13 cellular contexts compared by ENCODE assay signal in genomic region chr18:58505181-58505580, GRCh38.
A peak's percentile ranks its signal among the peaks of the same experiment; 100 is the strongest.
DNase-seq lines count a peak whose midpoint lies in the region; ATAC-seq, FAIRE-seq and TF ChIP-seq lines count a peak whose summit lies in the region.
"Had no signal": no experiment of that assay in that cellular context is flagged by ENCODE, and none has a peak within 500 bp of the region (broad histone marks: within the 10 kb centered on the region; RNA-seq: fewer than 3 reads in every experiment).

No MANE protein-coding gene starts in this region.

- H4K20me1 ChIP-seq in H1 (replicated peaks in 1 of 2; ENCODE audit: control insufficient read depth in 1 of 2, insufficient read depth in 2 of 2, low read length in 2 of 2): no peaks in the 10 kb centered on the region

- H3K18ac ChIP-seq in H1 (ENCODE audit: extremely low read depth, low read length): peak overlapping the region; percentile 51; the same call in 1 of the 2 replicates

- peaks cover 2% of the 10 kb centered on the region for H3K23me2 ChIP-seq in H1 (ENCODE audit: low read depth, low read length)

- no peaks in the 10 kb centered on the region; a peak in 1 of 8 replicates for H3K36me3 ChIP-seq in H1 (ENCODE audit: control insufficient read depth in 2 of 4, insufficient read depth in 4 of 4, low read length in 3 of 4)

- H3K79me2 ChIP-seq in H1 (ENCODE audit: control insufficient read depth in 1 of 2, insufficient read depth in 2 of 2, low read length in 2 of 2): no peaks in the 10 kb centered on the region

- H3K79me1 ChIP-seq in H1 (ENCODE audit: low read depth, low read length): no peaks in the 10 kb centered on the region

- 0 out of 2 replicates have a peak overlapping the region, but pooled peaks have one; percentile 24 for H2AK5ac ChIP-seq in H1 (ENCODE audit: low read depth, low read length)

- no peak for FAIRE-seq in H1 (lab: Jason Lieb, UNC)

- no peak overlapping the region for H3K27ac Mint-ChIP-seq in T-helper 17 cell
- H3K27ac Mint-ChIP-seq: activated T-helper 2 cell treated with anti-CD3 and anti-CD28 coated beads, Interferon-gamma antibody, Interleukin-2, Interleukin-4, amounts not matched to agents 10 μg/mL and 5 μg/mL and 100 μg/mL, durations not matched to agents 14 hours and 24 hours and 36 hours; T-helper 2 cell treated with Interferon-gamma antibody and Interleukin-4, amounts not matched to agents 5 μg/mL and 100 μg/mL, for 36 hours had no signal

- CTCF ChIA-PET in H1 (lab: Charles Lee; ENCODE audit: partially characterized antibody): interaction anchor here (0.9 to 3.3 kb wide), 4 partner anchors 8 to 259 kb away, joined by 3 to 15 read pairs (median 6); no protein-coding TSS in a partner anchor

- H2AFZ ChIP-seq in H1 (ENCODE audit: low read length): no peak overlapping the region

- H2BK12ac ChIP-seq in H1 (ENCODE audit: low read depth, low read length): 0 out of 2 replicates have a peak overlapping the region, but pooled peaks have one; percentile 80

- no peak overlapping the region for H3K14ac ChIP-seq in H1 (ENCODE audit: insufficient read length)

- no peak overlapping the region for H3K4me2 ChIP-seq in H1 (ENCODE audit: insufficient read depth in 1 of 2, low read depth in 2 of 2, low read length in 2 of 2)

- H2BK15ac ChIP-seq in H1 (ENCODE audit: low read length): no peak overlapping the region

- peaks cover 2% of the 10 kb centered on the region for H3K4me1 Mint-ChIP-seq in T-helper 17 cell

- peaks cover 5% of the 10 kb centered on the region for H3K27me3 Mint-ChIP-seq in T-helper 17 cell

- POLR2A ChIA-PET in H1 (lab: Charles Lee; ENCODE audit: partially characterized antibody): no interaction called here

- ATAC-seq in GM18505 (IDR thresholded peaks at IDR 0.05; ENCODE audit: unreplicated experiment) (peak; percentile 68), GM21515 (IDR thresholded peaks at IDR 0.05; ENCODE audit: unreplicated experiment) (peak; percentile 57), T-helper 17 cell (peak; percentile 87), GM19023 (IDR thresholded peaks at IDR 0.05; ENCODE audit: unreplicated experiment) (no peak), GM19463 (IDR thresholded peaks at IDR 0.05; ENCODE audit: unreplicated experiment) (no peak)
- ATAC-seq: foreskin keratinocyte had no signal

- no peak for TF ChIP-seq CTCF in H1 (IDR thresholded peaks at IDR 0.05; ENCODE audit: control extremely low read depth in 1 of 3, insufficient read depth in 1 of 3, low read depth in 1 of 3, low read length in 3 of 3)

- H2BK20ac ChIP-seq in H1 (ENCODE audit: low read length): 0 out of 2 replicates have a peak overlapping the region, but pooled peaks have one; percentile 35

- H3K9me3 ChIP-seq in T-helper 17 cell (ENCODE audit: control insufficient read depth, low read length, poor library complexity, severe bottlenecking) (no peaks in the 10 kb centered on the region), H1 (ENCODE audit: insufficient read depth in 2 of 2, low read depth in 1 of 2, low read length in 1 of 2) (no peaks in the 10 kb centered on the region)

- no peak overlapping the region for H3K23ac ChIP-seq in H1 (ENCODE audit: insufficient read length)

- no peak overlapping the region for H3K4ac ChIP-seq in H1 (replicated peaks; ENCODE audit: insufficient read length, low read depth, low read length)

- no peaks in the 10 kb centered on the region for H3K36me3 Mint-ChIP-seq in T-helper 17 cell (ENCODE audit: low read depth)

- no peak overlapping the region for H3K56ac ChIP-seq in H1 (replicated peaks; ENCODE audit: insufficient read length, low read depth, low read length)

- H3K9ac ChIP-seq in H1 (replicated peaks in 1 of 4; ENCODE audit: extremely low read depth in 1 of 4, low read depth in 3 of 4, low read length in 3 of 4): no peak overlapping the region

- TF ChIP-seq EP300 in H1 (IDR thresholded peaks at IDR 0.05; ENCODE audit: borderline replicate concordance in 1 of 2, low read depth in 2 of 2, low read length in 2 of 2): no peak

- no peak overlapping the region for H3K27ac ChIP-seq in H1 (ENCODE audit: low read depth, low read length)
- H3K27ac ChIP-seq: coronary artery, foreskin keratinocyte had no signal

- H2BK5ac ChIP-seq in H1 (ENCODE audit: low read depth, low read length): no peak overlapping the region

- H4K8ac ChIP-seq in H1 (ENCODE audit: extremely low read depth, insufficient read depth, low read length): no peak overlapping the region

- WGBS in H1 (ENCODE audit: extremely low coverage in 1 of 2, insufficient coverage in 1 of 2, insufficient read length in 1 of 2, insufficient replicate concordance in 2 of 2, low coverage in 1 of 2, low lambda C conversion rate in 2 of 2, missing lambda C conversion rate in 1 of 2), 2 experiments: 82% methylated on average over 7 of the region's 7 CpGs; no CpG with 5 or more reads in 1 of the 2 experiments

- no peak for TF ChIP-seq POLR2A in GM18505 (IDR thresholded peaks at IDR 0.05; ENCODE audit: borderline replicate concordance, extremely low read depth, insufficient read depth, insufficient read length)
- TF ChIP-seq POLR2A in H1 (IDR thresholded peaks at IDR 0.05; ENCODE audit: control extremely low read depth in 1 of 2, low read depth in 2 of 2, low read length in 2 of 2): no peak

- TF ChIP-seq RAD21 in H1 (IDR thresholded peaks at IDR 0.05 in 1 of 2, conservative IDR thresholded peaks at IDR 0.05 in 1 of 2; ENCODE audit: low read depth in 2 of 2, low read length in 2 of 2): no peak

- H3K4me3 ChIP-seq in H1 (ENCODE audit: extremely low read depth in 1 of 4, insufficient read depth in 2 of 4, low read depth in 3 of 4, low read length in 4 of 4): no peak overlapping the region
- H3K4me3 ChIP-seq: coronary artery had no signal

- no peak overlapping the region for H4K91ac ChIP-seq in H1 (replicated peaks; ENCODE audit: insufficient read length, low read length)

- H3K27me3 ChIP-seq in H1 (replicated peaks in 1 of 4; ENCODE audit: control insufficient read depth in 3 of 4, extremely low read depth in 1 of 4, insufficient read depth in 3 of 4, low read length in 3 of 4): no peaks in the 10 kb centered on the region

- no peak overlapping the region for H2BK120ac ChIP-seq in H1 (replicated peaks; ENCODE audit: low read depth, low read length)

- DNase-seq in T-helper 17 cell (peak in 1 of 3 donors; percentile 20), H1 (ENCODE audit: low read depth in 1 of 2, low spot score in 2 of 2) (no peak)
- no peak for DNase-seq in NK-92 treated with Interleukin-12 subunit alpha and Interleukin-12 subunit beta, amount 100 ng/mL, for 24 hours (lab: John Stamatoyannopoulos, UW)
- DNase-seq: foreskin keratinocyte, HCEC 1CT, NCI-H1417 treated with DMSO at 0.1 percent for 48 hours had no signal

- H3K4me1 ChIP-seq in H1 (replicated peaks in 1 of 4; ENCODE audit: control insufficient read depth in 3 of 4, insufficient read depth in 4 of 4, low read length in 3 of 4): peaks cover 0 to 4% (median 2%) of the 10 kb centered on the region in 4 experiments; a peak in 1 of 7 replicates
- H3K4me1 ChIP-seq: foreskin keratinocyte had no signal

- H4K5ac ChIP-seq in H1 (ENCODE audit: insufficient read length, low read depth, low read length): no peak overlapping the region

- no peak overlapping the region for H3K4me3 Mint-ChIP-seq in T-helper 17 cell
- H3K4me3 Mint-ChIP-seq: T-helper 2 cell treated with Interferon-gamma antibody and Interleukin-4, amounts not matched to agents 5 μg/mL and 100 μg/mL, for 36 hours had no signal

TF ChIP-seq in H1, 55 proteins besides CTCF, POLR2A, EP300 and RAD21:
- TF ChIP-seq CHD1 (IDR thresholded peaks at IDR 0.05; ENCODE audit: low read depth, low read length): no peak
- TF ChIP-seq SP1 (IDR thresholded peaks at IDR 0.05; ENCODE audit: low read depth, low read length): no peak
- TF ChIP-seq TCF12 (IDR thresholded peaks at IDR 0.05; ENCODE audit: low read depth, low read length): no peak
- TF ChIP-seq TAF7 (optimal IDR thresholded peaks at IDR 0.05; ENCODE audit: borderline replicate concordance, low read depth, low read length): no peak
- no peak for TF ChIP-seq NANOG (IDR thresholded peaks at IDR 0.05; ENCODE audit: insufficient read depth, low read depth, low read length, poor library complexity, severe bottlenecking)
- no peak for TF ChIP-seq FOSL1 (IDR thresholded peaks at IDR 0.05; ENCODE audit: insufficient read depth, low read depth, low read length)
- no peak for TF ChIP-seq GABPA (IDR thresholded peaks at IDR 0.05; ENCODE audit: borderline replicate concordance, insufficient read depth, low read length)
- TF ChIP-seq RBBP5 (IDR thresholded peaks at IDR 0.05; ENCODE audit: borderline replicate concordance, low read depth, low read length): no peak
- TF ChIP-seq ATF3 (IDR thresholded peaks at IDR 0.05; ENCODE audit: insufficient read depth, low read depth, low read length): no peak
- TF ChIP-seq KDM1A (IDR thresholded peaks at IDR 0.05; ENCODE audit: borderline replicate concordance, low read length): no peak
- no peak for TF ChIP-seq SIRT6 (IDR thresholded peaks at IDR 0.05; ENCODE audit: low read length)
- no peak for TF ChIP-seq TBP (IDR thresholded peaks at IDR 0.05; ENCODE audit: low read depth, low read length)
- TF ChIP-seq JUND (IDR thresholded peaks at IDR 0.05; ENCODE audit: low read length): no peak

Comparison
In these comparisons a context has a peak if more than half of its experiments do, and no peak if none do; other contexts are left out.
1. ATAC-seq: peak in GM18505 (single experiment), GM21515 (single experiment) and T-helper 17 cell (single experiment); none in GM19023 (single experiment) and GM19463 (single experiment).